Comparison of ENCODE assay signal across 8 cellular contexts in genomic region chr6:42891199-42891722, GRCh38. TPM values are rescaled to one million over a fixed set of nuclear protein-coding genes. Genes with fewer than 3 reads are reported as not detected.
DNase-seq lines count a peak whose midpoint lies in the region; ATAC-seq and TF ChIP-seq lines count a peak whose summit lies in the region.

No MANE protein-coding gene starts in this region.

- H3K4me1 ChIP-seq in gastroesophageal sphincter (peaks cover 0 to 17% (median 4%) of the 10 kb centered on the region in 3 donors), sigmoid colon (peaks cover 0 to 15% (median 9%) of the 10 kb centered on the region in 4 donors)

- H3K4me3 ChIP-seq in GM12865 (ENCODE audit: low read depth, low read length) (peak overlapping the region; percentile 73), WERI-Rb-1 (ENCODE audit: low read depth, low read length) (peak overlapping the region; percentile 88), gastroesophageal sphincter (peak overlapping the region; percentile 93 to 96), sigmoid colon (peak overlapping the region; percentile 56 to 97 (median 82))

- no peak for ATAC-seq in gastroesophageal sphincter
- ATAC-seq in HG03097 (IDR thresholded peaks at IDR 0.05; ENCODE audit: low FRiP score, unreplicated experiment), result no peak

- WGBS in gastroesophageal sphincter (ENCODE audit: low coverage in 1 of 2), 2 donors, result 14 to 20% methylated on average over 6 to 12 of the region's 17 CpGs
- 21 to 46% methylated on average over 17 of the region's 17 CpGs for WGBS in sigmoid colon, 2 donors

- H3K9me3 ChIP-seq in WERI-Rb-1 (ENCODE audit: severe bottlenecking), result no peaks in the 10 kb centered on the region
- H3K9me3 ChIP-seq in gastroesophageal sphincter, result no peaks in the 10 kb centered on the region
- no peaks in the 10 kb centered on the region for H3K9me3 ChIP-seq in sigmoid colon

- DNase-seq in GM12865 (ENCODE audit: low read depth) (no peak), WERI-Rb-1 (no peak), sigmoid colon (no peak), LoVo (ENCODE audit: low spot score) (no peak), DMS53 treated with DMSO at 0.1 percent for 48 hours (lab: John Stamatoyannopoulos, UW; ENCODE audit: unreplicated experiment) (no peak), NCI-H1436 treated with DMSO at 0.1 percent for 48 hours (lab: John Stamatoyannopoulos, UW) (no peak)

- TF ChIP-seq CTCF in GM12865 (IDR thresholded peaks at IDR 0.05; ENCODE audit: insufficient read depth, low read depth, low read length, missing control alignments) (no peak), WERI-Rb-1 (IDR thresholded peaks at IDR 0.05; ENCODE audit: low read depth, low read length) (no peak), gastroesophageal sphincter (IDR thresholded peaks at IDR 0.05) (no peak), sigmoid colon (IDR thresholded peaks at IDR 0.05) (no peak)

- peaks cover 20% of the 10 kb centered on the region for H3K36me3 ChIP-seq in WERI-Rb-1
- peaks cover 0 to 29% of the 10 kb centered on the region in 2 donors for H3K36me3 ChIP-seq in gastroesophageal sphincter
- H3K36me3 ChIP-seq in sigmoid colon, result peaks cover 0 to 23% (median 2%) of the 10 kb centered on the region in 4 donors

- intact Hi-C loops in sigmoid colon (cut with DNase I), result no loop called here

- no peak for TF ChIP-seq EP300 in gastroesophageal sphincter (IDR thresholded peaks at IDR 0.05)
- TF ChIP-seq EP300 in sigmoid colon (IDR thresholded peaks at IDR 0.05), result no peak

- H3K27ac ChIP-seq in WERI-Rb-1 (peak overlapping the region; percentile 89), gastroesophageal sphincter (peak overlapping the region; percentile 5 to 95 (median 92)), sigmoid colon (peak overlapping the region; percentile 84 to 97 (median 93))

- TF ChIP-seq POLR2A in gastroesophageal sphincter (IDR thresholded peaks at IDR 0.05), result no peak
- TF ChIP-seq POLR2A in sigmoid colon (IDR thresholded peaks at IDR 0.05), result no peak

- no peaks in the 10 kb centered on the region for H3K27me3 ChIP-seq in WERI-Rb-1 (ENCODE audit: insufficient read depth, low read depth, severe bottlenecking)
- H3K27me3 ChIP-seq in gastroesophageal sphincter, result no peaks in the 10 kb centered on the region
- H3K27me3 ChIP-seq in sigmoid colon, result no peaks in the 10 kb centered on the region

RNA-seq across cellular contexts. Expression of gene RPL7L1, which starts 11.8 kb away (rescaled TPM):
- total RNA-seq in gastroesophageal sphincter, result 100 to 1,000 TPM in 1 of 4 donors, 10 to 100 TPM in 3; 61.1 to 106 (median 87.9) TPM
- 10 to 100 TPM; 67.6 to 79.0 (median 75.7) TPM for total RNA-seq in sigmoid colon
- polyA plus RNA-seq in sigmoid colon, result 10 to 100 TPM; 30.6 to 58.9 (median 38.1) TPM

RNA-seq across cellular contexts. Expression of gene PTCRA, which starts 24.6 kb away (rescaled TPM):
- not detected for total RNA-seq in gastroesophageal sphincter
- total RNA-seq in sigmoid colon, result not detected
- polyA plus RNA-seq in sigmoid colon, result under 1 TPM in 1 of 3 donors, not detected in 2; 0.23 TPM

RNA-seq across cellular contexts. Expression of gene CNPY3, which starts 38.0 kb away (rescaled TPM):
- 10 to 100 TPM; 23.3 to 37.9 (median 36.8) TPM for total RNA-seq in gastroesophageal sphincter
- total RNA-seq in sigmoid colon, result 10 to 100 TPM; 22.8 to 24.9 (median 24.1) TPM
- polyA plus RNA-seq in sigmoid colon, result 10 to 100 TPM; 11.8 to 37.5 (median 12.6) TPM
